Comparison of ENCODE assay signal across 20 cellular contexts in genomic region chr9:92315456-92315855, GRCh38. TPM values are rescaled to one million over a fixed set of nuclear protein-coding genes. Genes with fewer than 3 reads are reported as not detected.
DNase-seq lines count a peak whose midpoint lies in the region; ATAC-seq and TF ChIP-seq lines count a peak whose summit lies in the region.
"Had no signal": no experiment of that assay in that cellular context is flagged by ENCODE, and none has a peak within 500 bp of the region (broad histone marks: within the 10 kb centered on the region; RNA-seq: fewer than 3 reads in every experiment).

No MANE protein-coding gene starts in this region.

- H3K36me3 Mint-ChIP-seq in activated CD8-positive, alpha-beta T cell treated with anti-CD3 and anti-CD28 coated beads for 36 hours (ENCODE audit: low read depth), result peaks cover 65% of the 10 kb centered on the region
- peaks cover 73% of the 10 kb centered on the region for H3K36me3 Mint-ChIP-seq in activated CD8-positive, alpha-beta T cell treated with anti-CD3 and anti-CD28 coated beads, Interleukin-2, amount 10 ng/mL, durations not matched to agents 7 days and 5 days (ENCODE audit: low read depth)
- peaks cover 57% of the 10 kb centered on the region for H3K36me3 Mint-ChIP-seq in natural killer cell treated with Interleukin-12 subunit alpha and Interleukin-12 subunit beta and Interleukin-15 and Interleukin-18, amount 100 ng/mL, for 72 hours
- H3K36me3 Mint-ChIP-seq in natural killer cell, result peaks cover 8% of the 10 kb centered on the region
- H3K36me3 Mint-ChIP-seq in activated naive CD8-positive, alpha-beta T cell treated with anti-CD3 and anti-CD28 coated beads for 36 hours, result peaks cover 62% of the 10 kb centered on the region

- intact Hi-C loops in activated CD8-positive, alpha-beta T cell treated with anti-CD3 and anti-CD28 coated beads for 36 hours (cut with micrococcal nuclease), result no loop called here
- intact Hi-C loops in natural killer cell (cut with micrococcal nuclease), result no loop called here

- no peaks in the 10 kb centered on the region for H3K9me3 Mint-ChIP-seq in activated CD8-positive, alpha-beta T cell treated with anti-CD3 and anti-CD28 coated beads for 36 hours
- H3K9me3 Mint-ChIP-seq in activated CD8-positive, alpha-beta T cell treated with anti-CD3 and anti-CD28 coated beads, Interleukin-2, amount 10 ng/mL, durations not matched to agents 7 days and 5 days (ENCODE audit: insufficient read depth), result no peaks in the 10 kb centered on the region
- H3K9me3 Mint-ChIP-seq in natural killer cell treated with Interleukin-12 subunit alpha and Interleukin-12 subunit beta and Interleukin-15 and Interleukin-18, amount 100 ng/mL, for 72 hours, result no peaks in the 10 kb centered on the region
- no peaks in the 10 kb centered on the region for H3K9me3 Mint-ChIP-seq in natural killer cell
- H3K9me3 Mint-ChIP-seq in activated naive CD8-positive, alpha-beta T cell treated with anti-CD3 and anti-CD28 coated beads for 36 hours, result no peaks in the 10 kb centered on the region
- H3K9me3 Mint-ChIP-seq: IgD-negative memory B cell had no signal

- no peak overlapping the region for H3K4me3 Mint-ChIP-seq in activated CD8-positive, alpha-beta T cell treated with anti-CD3 and anti-CD28 coated beads for 36 hours
- H3K4me3 Mint-ChIP-seq in activated CD8-positive, alpha-beta T cell treated with anti-CD3 and anti-CD28 coated beads, Interleukin-2, amount 10 ng/mL, durations not matched to agents 7 days and 5 days, result no peak overlapping the region
- no peak overlapping the region for H3K4me3 Mint-ChIP-seq in natural killer cell treated with Interleukin-12 subunit alpha and Interleukin-12 subunit beta and Interleukin-15 and Interleukin-18, amount 100 ng/mL, for 72 hours
- H3K4me3 Mint-ChIP-seq in natural killer cell, result no peak overlapping the region
- no peak overlapping the region for H3K4me3 Mint-ChIP-seq in activated naive CD8-positive, alpha-beta T cell treated with anti-CD3 and anti-CD28 coated beads for 36 hours

- no peak for DNase-seq in activated CD8-positive, alpha-beta T cell treated with anti-CD3 and anti-CD28 coated beads for 36 hours
- DNase-seq in activated CD8-positive, alpha-beta T cell treated with anti-CD3 and anti-CD28 coated beads, Interleukin-2, amount 10 ng/mL, durations not matched to agents 7 days and 5 days, result no peak
- DNase-seq in natural killer cell treated with Interleukin-12 subunit alpha and Interleukin-12 subunit beta and Interleukin-15 and Interleukin-18, amount 100 ng/mL, for 72 hours (ENCODE audit: low spot score), result no peak
- DNase-seq in natural killer cell, result no peak
- no peak for DNase-seq in activated naive CD8-positive, alpha-beta T cell treated with anti-CD3 and anti-CD28 coated beads for 36 hours
- no peak for DNase-seq in D341Med (ENCODE audit: low spot score)
- DNase-seq in stimulated activated CD4-positive, alpha-beta T cell treated with anti-CD3 and anti-CD28 coated beads, Interleukin-4, amount 100 ng/mL, for 24 hours, result no peak
- DNase-seq: C1 segment of cervical spinal cord, DND-41, GDM1, H7, NCI-H1048, NCI-H1436 treated with DMSO at 0.1 percent for 48 hours, NCI-H2029 treated with DMSO at 0.1 percent for 48 hours, NCI-H510A, NCI-H82 had no signal

- POLR2A ChIA-PET in activated CD8-positive, alpha-beta T cell treated with anti-CD3 and anti-CD28 coated beads for 36 hours (lab: Charles Lee), result no interaction called here
- POLR2A ChIA-PET in activated CD8-positive, alpha-beta T cell treated with anti-CD3 and anti-CD28 coated beads, Interleukin-2, amount 10 ng/mL, durations not matched to agents 7 days and 5 days (lab: Charles Lee), result no interaction called here

- no peak for TF ChIP-seq CTCF in activated CD8-positive, alpha-beta T cell treated with anti-CD3 and anti-CD28 coated beads for 36 hours (IDR thresholded peaks at IDR 0.05)
- no peak for TF ChIP-seq CTCF in natural killer cell (IDR thresholded peaks at IDR 0.05)

- ATAC-seq in activated CD8-positive, alpha-beta T cell treated with anti-CD3 and anti-CD28 coated beads for 36 hours, result no peak
- no peak for ATAC-seq in activated CD8-positive, alpha-beta T cell treated with anti-CD3 and anti-CD28 coated beads, Interleukin-2, amount 10 ng/mL, durations not matched to agents 7 days and 5 days
- no peak for ATAC-seq in natural killer cell treated with Interleukin-12 subunit alpha and Interleukin-12 subunit beta and Interleukin-15 and Interleukin-18, amount 100 ng/mL, for 72 hours
- no peak for ATAC-seq in natural killer cell
- ATAC-seq in HG03108 (IDR thresholded peaks at IDR 0.05; ENCODE audit: unreplicated experiment), result no peak
- ATAC-seq: GM12878, Panc1 had no signal

- CTCF ChIA-PET in activated CD8-positive, alpha-beta T cell treated with anti-CD3 and anti-CD28 coated beads for 36 hours (lab: Charles Lee), result no interaction called here
- CTCF ChIA-PET in activated CD8-positive, alpha-beta T cell treated with anti-CD3 and anti-CD28 coated beads, Interleukin-2, amount 10 ng/mL, durations not matched to agents 7 days and 5 days (lab: Charles Lee), result interaction anchor here (0.9 kb wide), 1 partner anchor 318 kb away, joined by 3 read pairs; no protein-coding TSS in a partner anchor

- H3K4me1 Mint-ChIP-seq in activated CD8-positive, alpha-beta T cell treated with anti-CD3 and anti-CD28 coated beads for 36 hours (ENCODE audit: low read depth), result peaks cover 34% of the 10 kb centered on the region
- H3K4me1 Mint-ChIP-seq in activated CD8-positive, alpha-beta T cell treated with anti-CD3 and anti-CD28 coated beads, Interleukin-2, amount 10 ng/mL, durations not matched to agents 7 days and 5 days (ENCODE audit: low read depth), result peaks cover 13% of the 10 kb centered on the region
- H3K4me1 Mint-ChIP-seq in natural killer cell treated with Interleukin-12 subunit alpha and Interleukin-12 subunit beta and Interleukin-15 and Interleukin-18, amount 100 ng/mL, for 72 hours (ENCODE audit: low read depth in 2 of 2), result peaks cover 24% of the 10 kb centered on the region in 2 donors
- peaks cover 18 to 22% of the 10 kb centered on the region in 2 donors for H3K4me1 Mint-ChIP-seq in natural killer cell
- peaks cover 29% of the 10 kb centered on the region for H3K4me1 Mint-ChIP-seq in activated naive CD8-positive, alpha-beta T cell treated with anti-CD3 and anti-CD28 coated beads for 36 hours

- no peaks in the 10 kb centered on the region for H3K27me3 Mint-ChIP-seq in activated CD8-positive, alpha-beta T cell treated with anti-CD3 and anti-CD28 coated beads for 36 hours
- no peaks in the 10 kb centered on the region for H3K27me3 Mint-ChIP-seq in activated CD8-positive, alpha-beta T cell treated with anti-CD3 and anti-CD28 coated beads, Interleukin-2, amount 10 ng/mL, durations not matched to agents 7 days and 5 days (ENCODE audit: low read depth)
- no peaks in the 10 kb centered on the region for H3K27me3 Mint-ChIP-seq in natural killer cell treated with Interleukin-12 subunit alpha and Interleukin-12 subunit beta and Interleukin-15 and Interleukin-18, amount 100 ng/mL, for 72 hours
- no peaks in the 10 kb centered on the region for H3K27me3 Mint-ChIP-seq in natural killer cell (ENCODE audit: low read depth in 2 of 2)
- H3K27me3 Mint-ChIP-seq in activated naive CD8-positive, alpha-beta T cell treated with anti-CD3 and anti-CD28 coated beads for 36 hours, result no peaks in the 10 kb centered on the region
- H3K27me3 Mint-ChIP-seq: IgD-negative memory B cell had no signal

- H3K27ac Mint-ChIP-seq in activated CD8-positive, alpha-beta T cell treated with anti-CD3 and anti-CD28 coated beads for 36 hours, result peak overlapping the region; percentile 35
- no peak overlapping the region for H3K27ac Mint-ChIP-seq in activated CD8-positive, alpha-beta T cell treated with anti-CD3 and anti-CD28 coated beads, Interleukin-2, amount 10 ng/mL, durations not matched to agents 7 days and 5 days
- peak overlapping the region; percentile 12 to 37 for H3K27ac Mint-ChIP-seq in natural killer cell treated with Interleukin-12 subunit alpha and Interleukin-12 subunit beta and Interleukin-15 and Interleukin-18, amount 100 ng/mL, for 72 hours
- no peak overlapping the region for H3K27ac Mint-ChIP-seq in natural killer cell
- peak overlapping the region; percentile 72 for H3K27ac Mint-ChIP-seq in activated naive CD8-positive, alpha-beta T cell treated with anti-CD3 and anti-CD28 coated beads for 36 hours
- H3K27ac Mint-ChIP-seq: IgD-negative memory B cell had no signal

RNA-seq across cellular contexts. Expression of gene NOL8, which starts 9.7 kb away (rescaled TPM):
- total RNA-seq in activated CD8-positive, alpha-beta T cell treated with anti-CD3 and anti-CD28 coated beads for 36 hours, result 10 to 100 TPM; 44.1 to 46.5 TPM
- 10 to 100 TPM; 51.7 to 55.3 TPM for total RNA-seq in activated CD8-positive, alpha-beta T cell treated with anti-CD3 and anti-CD28 coated beads, Interleukin-2, amount 10 ng/mL, durations not matched to agents 7 days and 5 days
- total RNA-seq in natural killer cell treated with Interleukin-12 subunit alpha and Interleukin-12 subunit beta and Interleukin-15 and Interleukin-18, amount 100 ng/mL, for 72 hours, result 10 to 100 TPM; 51.1 to 68.7 TPM
- total RNA-seq in natural killer cell, result 10 to 100 TPM; 42.3 to 50.7 (median 46.7) TPM
- 10 to 100 TPM; 65.0 to 73.3 TPM for total RNA-seq in activated naive CD8-positive, alpha-beta T cell treated with anti-CD3 and anti-CD28 coated beads for 36 hours

RNA-seq across cellular contexts. Expression of gene CENPP, which starts 10.3 kb away (rescaled TPM):
- total RNA-seq in activated CD8-positive, alpha-beta T cell treated with anti-CD3 and anti-CD28 coated beads for 36 hours, result 10 to 100 TPM; 22.5 to 28.7 TPM
- total RNA-seq in activated CD8-positive, alpha-beta T cell treated with anti-CD3 and anti-CD28 coated beads, Interleukin-2, amount 10 ng/mL, durations not matched to agents 7 days and 5 days, result 10 to 100 TPM; 26.4 to 29.1 TPM
- 10 to 100 TPM; 14.7 to 38.8 TPM for total RNA-seq in natural killer cell treated with Interleukin-12 subunit alpha and Interleukin-12 subunit beta and Interleukin-15 and Interleukin-18, amount 100 ng/mL, for 72 hours
- total RNA-seq in natural killer cell, result 10 to 100 TPM; 10.3 to 14.5 (median 12.1) TPM
- 10 to 100 TPM; 26.5 to 27.0 TPM for total RNA-seq in activated naive CD8-positive, alpha-beta T cell treated with anti-CD3 and anti-CD28 coated beads for 36 hours

RNA-seq across cellular contexts. Expression of gene IARS1, which starts 22.0 kb away (rescaled TPM):
- 100 to 1,000 TPM; 247 to 251 TPM for total RNA-seq in activated CD8-positive, alpha-beta T cell treated with anti-CD3 and anti-CD28 coated beads for 36 hours
- 100 to 1,000 TPM; 138 to 141 TPM for total RNA-seq in activated CD8-positive, alpha-beta T cell treated with anti-CD3 and anti-CD28 coated beads, Interleukin-2, amount 10 ng/mL, durations not matched to agents 7 days and 5 days
- 100 to 1,000 TPM; 138 to 246 TPM for total RNA-seq in natural killer cell treated with Interleukin-12 subunit alpha and Interleukin-12 subunit beta and Interleukin-15 and Interleukin-18, amount 100 ng/mL, for 72 hours
- total RNA-seq in natural killer cell, result 10 to 100 TPM; 50.8 to 70.8 (median 66.2) TPM
- total RNA-seq in activated naive CD8-positive, alpha-beta T cell treated with anti-CD3 and anti-CD28 coated beads for 36 hours, result 100 to 1,000 TPM; 280 TPM

Comparison
In these comparisons a context has a peak if more than half of its experiments do, and no peak if none do; other contexts are left out.
1. H3K27ac Mint-ChIP-seq: peak in activated CD8-positive, alpha-beta T cell treated with anti-CD3 and anti-CD28 coated beads for 36 hours (single experiment), natural killer cell treated with Interleukin-12 subunit alpha and Interleukin-12 subunit beta and Interleukin-15 and Interleukin-18, amount 100 ng/mL, for 72 hours (2 of 2) and activated naive CD8-positive, alpha-beta T cell treated with anti-CD3 and anti-CD28 coated beads for 36 hours (single experiment); none in activated CD8-positive, alpha-beta T cell treated with anti-CD3 and anti-CD28 coated beads, Interleukin-2, amount 10 ng/mL, durations not matched to agents 7 days and 5 days (single experiment) and natural killer cell (0 of 2).